Comparison of ENCODE assay signal across 8 cellular contexts in genomic region chr6:24720131-24720603, GRCh38. TPM values are rescaled to one million over a fixed set of nuclear protein-coding genes. Genes with fewer than 3 reads are reported as not detected.
DNase-seq lines count a peak whose midpoint lies in the region; ATAC-seq, FAIRE-seq and TF ChIP-seq lines count a peak whose summit lies in the region.

No MANE protein-coding gene starts in this region.

- H3K4me3 ChIP-seq in BJ (ENCODE audit: low read depth, low read length) (peak overlapping the region; percentile 99), testis (peak overlapping the region; percentile 95 to 99)

- H3K4me1 ChIP-seq in foreskin keratinocyte: peaks cover 2% of the 10 kb centered on the region
- H3K4me1 ChIP-seq in testis: peaks cover 4% of the 10 kb centered on the region

- DNase-seq in BJ (ENCODE audit: low read depth): no peak
- peak; percentile 10 for DNase-seq in H4 (ENCODE audit: low spot score)
- peak; percentile 27 for DNase-seq in RCC 7860 (ENCODE audit: low spot score)
- DNase-seq in activated gamma-delta T cell (lab: John Stamatoyannopoulos, UW): peak; percentile 69
- peak in 1 of 2 donors; percentile 26 for DNase-seq in foreskin keratinocyte
- peak; percentile 34 for DNase-seq in occipital lobe (lab: John Stamatoyannopoulos, UW)
- peak; percentile 27 for DNase-seq in testis

- TF ChIP-seq CTCF in BJ (IDR thresholded peaks at IDR 0.05; ENCODE audit: insufficient read depth, low read depth, low read length) (no peak), foreskin keratinocyte (conservative IDR thresholded peaks at IDR 0.05) (no peak), testis (IDR thresholded peaks at IDR 0.05) (no peak)

- CTCF ChIA-PET in BJ (lab: Yijun Ruan, JAX): no interaction called here

- no peaks in the 10 kb centered on the region for H3K9me3 ChIP-seq in testis

- H3K27me3 ChIP-seq in BJ (ENCODE audit: control insufficient read depth, insufficient read depth, low read length): no peaks in the 10 kb centered on the region
- no peaks in the 10 kb centered on the region for H3K27me3 ChIP-seq in foreskin keratinocyte
- H3K27me3 ChIP-seq in testis: no peaks in the 10 kb centered on the region

- WGBS in testis, 2 donors: 0% methylated on average over 14 to 39 of the region's 39 CpGs

- TF ChIP-seq POLR2A in testis (IDR thresholded peaks at IDR 0.05): no peak

- no peaks in the 10 kb centered on the region for H3K36me3 ChIP-seq in BJ (ENCODE audit: control insufficient read depth, insufficient read depth, low read length)
- H3K36me3 ChIP-seq in testis (ENCODE audit: low read depth, missing control alignments): no peaks in the 10 kb centered on the region

- FAIRE-seq in RCC 7860 (lab: Jason Lieb, UNC): no peak

- POLR2A ChIA-PET in BJ (lab: Charles Lee): interaction anchor here (0.6 kb wide), 1 partner anchor 299 kb away, joined by 3 read pairs; no protein-coding TSS in a partner anchor

- intact Hi-C loops in testis (cut with DNase I; ENCODE audit: low total_unique reads): no loop called here

- peak; percentile 14 for ATAC-seq in foreskin keratinocyte
- ATAC-seq in GM18909 (IDR thresholded peaks at IDR 0.05; ENCODE audit: poor library complexity, unreplicated experiment): no peak

- peak overlapping the region; percentile 100 for H3K27ac ChIP-seq in foreskin keratinocyte
- peak overlapping the region; percentile 99 for H3K27ac ChIP-seq in testis

RNA-seq across cellular contexts. Expression of gene C6orf62, which starts 1.2 kb away (rescaled TPM):
- polyA plus RNA-seq in BJ (2011; rRNA removed): 38.9 and 83.8 TPM in 2 replicates
- polyA minus RNA-seq in BJ (2011; rRNA and poly(A)+ RNA removed): 53.4 and 60.3 TPM in 2 replicates
- total RNA-seq in H4 (2014; rRNA removed; shearing (Covaris generic)): 115 and 120 TPM in 2 replicates
- total RNA-seq in foreskin keratinocyte: 110 and 124 TPM in 2 replicates
- 38.0 and 43.3 TPM in 2 replicates for polyA plus RNA-seq in foreskin keratinocyte
- 86.7 TPM for total RNA-seq in occipital lobe
- total RNA-seq in testis: 100 to 1,000 TPM; 109 to 128 TPM
- polyA plus RNA-seq in testis (ENCODE audit: insufficient read depth, low read depth, low replicate concordance): 139 TPM

RNA-seq across cellular contexts. Expression of gene ACOT13, which starts 53.3 kb away (rescaled TPM):
- 9.9 and 20.3 TPM in 2 replicates for polyA plus RNA-seq in BJ (2011; rRNA removed)
- polyA minus RNA-seq in BJ (2011; rRNA and poly(A)+ RNA removed): 1.8 and 2.9 TPM in 2 replicates
- total RNA-seq in H4 (2014; rRNA removed; shearing (Covaris generic)): 18.3 and 22.2 TPM in 2 replicates
- 31.0 and 33.6 TPM in 2 replicates for total RNA-seq in foreskin keratinocyte
- polyA plus RNA-seq in foreskin keratinocyte: 45.2 and 47.1 TPM in 2 replicates
- 4.4 TPM for total RNA-seq in occipital lobe
- 10 to 100 TPM; 15.6 to 19.1 TPM for total RNA-seq in testis
- 67.7 TPM for polyA plus RNA-seq in testis (ENCODE audit: insufficient read depth, low read depth, low replicate concordance)

RNA-seq across cellular contexts. Expression of gene TDP2, which starts 53.5 kb away (rescaled TPM):
- 16.8 and 28.2 TPM in 2 replicates for polyA plus RNA-seq in BJ (2011; rRNA removed)
- polyA minus RNA-seq in BJ (2011; rRNA and poly(A)+ RNA removed): 8.0 and 10.1 TPM in 2 replicates
- total RNA-seq in H4 (2014; rRNA removed; shearing (Covaris generic)): 38.1 and 51.0 TPM in 2 replicates
- total RNA-seq in foreskin keratinocyte: 29.9 and 31.3 TPM in 2 replicates
- polyA plus RNA-seq in foreskin keratinocyte: 22.9 and 25.5 TPM in 2 replicates
- total RNA-seq in occipital lobe: 29.9 TPM
- total RNA-seq in testis: 10 to 100 TPM; 37.2 to 37.4 TPM
- 46.0 TPM for polyA plus RNA-seq in testis (ENCODE audit: insufficient read depth, low read depth, low replicate concordance)

RNA-seq across cellular contexts. Expression of gene GMNN, which starts 54.6 kb away (rescaled TPM):
- polyA plus RNA-seq in BJ (2011; rRNA removed): 13.4 and 17.8 TPM in 2 replicates
- polyA minus RNA-seq in BJ (2011; rRNA and poly(A)+ RNA removed): 7.7 and 11.7 TPM in 2 replicates
- 67.2 and 75.9 TPM in 2 replicates for total RNA-seq in H4 (2014; rRNA removed; shearing (Covaris generic))
- 68.2 and 77.6 TPM in 2 replicates for total RNA-seq in foreskin keratinocyte
- polyA plus RNA-seq in foreskin keratinocyte: 70.6 and 86.7 TPM in 2 replicates
- total RNA-seq in occipital lobe: 8.1 TPM
- 10 to 100 TPM; 23.8 to 37.4 TPM for total RNA-seq in testis
- 67.2 TPM for polyA plus RNA-seq in testis (ENCODE audit: insufficient read depth, low read depth, low replicate concordance)
